ENCODE assay signal across 9 cellular contexts in genomic region chr9:132877447-132877817, GRCh38. TPM values are rescaled to one million over a fixed set of nuclear protein-coding genes. Genes with fewer than 3 reads are reported as not detected.
DNase-seq lines count a peak whose midpoint lies in the region; ATAC-seq and TF ChIP-seq lines count a peak whose summit lies in the region.
"Had no signal": no experiment of that assay in that cellular context is flagged by ENCODE, and none has a peak within 500 bp of the region (broad histone marks: within the 10 kb centered on the region; RNA-seq: fewer than 3 reads in every experiment).

No MANE protein-coding gene starts in this region.

- DNase-seq in activated CD8-positive, alpha-beta memory T cell treated with anti-CD3 and anti-CD28 coated beads, Interleukin-2, amount 10 ng/mL, durations not matched to agents 7 days and 5 days = no peak
- no peak for DNase-seq in activated CD8-positive, alpha-beta memory T cell treated with anti-CD3 and anti-CD28 coated beads, Interleukin-2, amount 50 U/mL, for 48 hours
- DNase-seq in ascending aorta (ENCODE audit: low spot score in 2 of 2) (no peak), right lobe of liver (no peak), A172 (ENCODE audit: low spot score) (no peak), HEK293T (ENCODE audit: extremely low spot score) (no peak), NCI-H748 (lab: John Stamatoyannopoulos, UW; ENCODE audit: unreplicated experiment) (no peak)
- DNase-seq: SIG-M5 had no signal

- H3K4me3 ChIP-seq in ascending aorta (peak overlapping the region; percentile 78 to 81), right lobe of liver (peak overlapping the region; percentile 96 to 97 (median 97)), thymus (ENCODE audit: low read length) (peak overlapping the region; percentile 98)

- CTCF ChIA-PET in activated CD8-positive, alpha-beta memory T cell treated with anti-CD3 and anti-CD28 coated beads, Interleukin-2, amount 10 ng/mL, durations not matched to agents 7 days and 5 days (lab: Charles Lee) = interaction anchor here (1.0 to 1.3 kb wide), 3 partner anchors 24 to 145 kb away, joined by 3 to 5 read pairs (median 4); no protein-coding TSS in a partner anchor
- CTCF ChIA-PET in HEK293T (lab: Yijun Ruan, JAX) = no interaction called here

- H3K4me1 Mint-ChIP-seq in activated CD8-positive, alpha-beta memory T cell treated with anti-CD3 and anti-CD28 coated beads, Interleukin-2, amount 10 ng/mL, durations not matched to agents 7 days and 5 days = peaks cover 35% of the 10 kb centered on the region

- H3K27ac ChIP-seq in ascending aorta = no peak overlapping the region
- no peak overlapping the region for H3K27ac ChIP-seq in right lobe of liver
- no peak overlapping the region for H3K27ac ChIP-seq in thymus (ENCODE audit: low read depth)

- TF ChIP-seq CTCF in ascending aorta (IDR thresholded peaks at IDR 0.05) (no peak), right lobe of liver (IDR thresholded peaks at IDR 0.05) (no peak)

- POLR2A ChIA-PET in HEK293T (lab: Yijun Ruan, JAX) = no interaction called here

- H3K9me3 Mint-ChIP-seq in activated CD8-positive, alpha-beta memory T cell treated with anti-CD3 and anti-CD28 coated beads, Interleukin-2, amount 10 ng/mL, durations not matched to agents 7 days and 5 days (ENCODE audit: low read depth) = no peaks in the 10 kb centered on the region

- H3K36me3 ChIP-seq in ascending aorta (no peaks in the 10 kb centered on the region), right lobe of liver (no peaks in the 10 kb centered on the region), thymus (ENCODE audit: control insufficient read depth, insufficient read depth) (no peaks in the 10 kb centered on the region)

- H3K9me3 ChIP-seq in ascending aorta = no peaks in the 10 kb centered on the region
- H3K9me3 ChIP-seq in right lobe of liver = no peaks in the 10 kb centered on the region
- H3K9me3 ChIP-seq in thymus (ENCODE audit: control insufficient read depth) = no peaks in the 10 kb centered on the region

- H3K27me3 Mint-ChIP-seq in activated CD8-positive, alpha-beta memory T cell treated with anti-CD3 and anti-CD28 coated beads, Interleukin-2, amount 10 ng/mL, durations not matched to agents 7 days and 5 days = peaks cover 28% of the 10 kb centered on the region

- ATAC-seq in activated CD8-positive, alpha-beta memory T cell treated with anti-CD3 and anti-CD28 coated beads, Interleukin-2, amount 10 ng/mL, durations not matched to agents 7 days and 5 days = no peak
- no peak for ATAC-seq in right lobe of liver

- H3K27me3 ChIP-seq in ascending aorta = no peaks in the 10 kb centered on the region
- H3K27me3 ChIP-seq in right lobe of liver = no peaks in the 10 kb centered on the region
- H3K27me3 ChIP-seq in thymus (ENCODE audit: control insufficient read depth, insufficient read depth) = no peaks in the 10 kb centered on the region

- no peak overlapping the region for H3K27ac Mint-ChIP-seq in activated CD8-positive, alpha-beta memory T cell treated with anti-CD3 and anti-CD28 coated beads, Interleukin-2, amount 10 ng/mL, durations not matched to agents 7 days and 5 days

- TF ChIP-seq POLR2A in right lobe of liver (IDR thresholded peaks at IDR 0.05) = no peak

- peaks cover 3 to 8% of the 10 kb centered on the region in 2 donors for H3K4me1 ChIP-seq in ascending aorta
- H3K4me1 ChIP-seq in right lobe of liver = no peaks in the 10 kb centered on the region
- H3K4me1 ChIP-seq in thymus (ENCODE audit: control insufficient read depth, insufficient read depth, low read length) = peaks cover 23% of the 10 kb centered on the region

- no peaks in the 10 kb centered on the region for H3K36me3 Mint-ChIP-seq in activated CD8-positive, alpha-beta memory T cell treated with anti-CD3 and anti-CD28 coated beads, Interleukin-2, amount 10 ng/mL, durations not matched to agents 7 days and 5 days

- intact Hi-C loops in ascending aorta (cut with DNase I) (loop anchor here (5.0 kb wide), 1 partner anchor 470 kb away; the partner anchor contains the start of gene TTF1), right lobe of liver (cut with DNase I) (no loop called here)

- H3K4me3 Mint-ChIP-seq in activated CD8-positive, alpha-beta memory T cell treated with anti-CD3 and anti-CD28 coated beads, Interleukin-2, amount 10 ng/mL, durations not matched to agents 7 days and 5 days = peak overlapping the region; percentile 70

- WGBS in right lobe of liver (ENCODE audit: insufficient coverage, low coverage, low lambda C conversion rate, missing lambda C conversion rate) = 47% methylated on average over 5 of the region's 14 CpGs
- WGBS in thymus = 78% methylated on average over 14 of the region's 14 CpGs

TF ChIP-seq in HEK293T, 16 proteins besides CTCF, POLR2A, EP300 and RAD21:
- no peak for TF ChIP-seq FOXK2 (IDR thresholded peaks at IDR 0.05)
- no peak for TF ChIP-seq SUZ12 (IDR thresholded peaks at IDR 0.05)
- no peak for TF ChIP-seq CTBP1 (IDR thresholded peaks at IDR 0.05; ENCODE audit: borderline replicate concordance)
- no peak for TF ChIP-seq BHLHE40 (IDR thresholded peaks at IDR 0.05; ENCODE audit: borderline replicate concordance)
- no peak for TF ChIP-seq SP1 (IDR thresholded peaks at IDR 0.05)
- TF ChIP-seq NFRKB (IDR thresholded peaks at IDR 0.05) = no peak
- no peak for TF ChIP-seq TARDBP (IDR thresholded peaks at IDR 0.05)
- no peak for TF ChIP-seq FOXM1 (IDR thresholded peaks at IDR 0.05; ENCODE audit: borderline replicate concordance)
- TF ChIP-seq ZNF384 (IDR thresholded peaks at IDR 0.05) = no peak
- TF ChIP-seq FOXA1 (IDR thresholded peaks at IDR 0.05) = no peak
- TF ChIP-seq L3MBTL2 (conservative IDR thresholded peaks at IDR 0.05) = no peak
- TF ChIP-seq ARNT (IDR thresholded peaks at IDR 0.05) = no peak
- no peak for TF ChIP-seq LEF1 (IDR thresholded peaks at IDR 0.05; ENCODE audit: borderline replicate concordance)
- TF ChIP-seq ELF4 (IDR thresholded peaks at IDR 0.05) = no peak
- TF ChIP-seq HDGF (IDR thresholded peaks at IDR 0.05; ENCODE audit: borderline replicate concordance) = no peak
- TF ChIP-seq, protein P1, sequence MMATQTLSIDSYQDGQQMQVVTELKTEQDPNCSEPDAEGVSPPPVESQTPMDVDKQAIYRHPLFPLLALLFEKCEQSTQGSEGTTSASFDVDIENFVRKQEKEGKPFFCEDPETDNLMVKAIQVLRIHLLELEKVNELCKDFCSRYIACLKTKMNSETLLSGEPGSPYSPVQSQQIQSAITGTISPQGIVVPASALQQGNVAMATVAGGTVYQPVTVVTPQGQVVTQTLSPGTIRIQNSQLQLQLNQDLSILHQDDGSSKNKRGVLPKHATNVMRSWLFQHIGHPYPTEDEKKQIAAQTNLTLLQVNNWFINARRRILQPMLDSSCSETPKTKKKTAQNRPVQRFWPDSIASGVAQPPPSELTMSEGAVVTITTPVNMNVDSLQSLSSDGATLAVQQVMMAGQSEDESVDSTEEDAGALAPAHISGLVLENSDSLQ (IDR thresholded peaks at IDR 0.05) = no peak

RNA-seq across cellular contexts. Expression of gene AK8, which starts 0.7 kb away (rescaled TPM):
- under 1 TPM in 1 of 2 experiments, not detected in 1; 0.63 TPM for total RNA-seq in activated CD8-positive, alpha-beta memory T cell treated with anti-CD3 and anti-CD28 coated beads, Interleukin-2, amount 10 ng/mL, durations not matched to agents 7 days and 5 days
- not detected for total RNA-seq in ascending aorta
- total RNA-seq in right lobe of liver = under 1 TPM in 2 of 6 experiments, not detected in 4; 0.12 TPM
- 2.3 TPM for polyA plus RNA-seq in thymus
- 0.43 and 0.90 TPM in 2 replicates for total RNA-seq in A172 (2014; rRNA removed; shearing (Covaris generic))

RNA-seq across cellular contexts. Expression of gene SPACA9, which starts 1.3 kb away (rescaled TPM):
- 1 to 10 TPM; 1.6 to 2.6 TPM for total RNA-seq in activated CD8-positive, alpha-beta memory T cell treated with anti-CD3 and anti-CD28 coated beads, Interleukin-2, amount 10 ng/mL, durations not matched to agents 7 days and 5 days
- total RNA-seq in ascending aorta (5.9 TPM), right lobe of liver (1 to 10 TPM in 5 of 6 experiments, under 1 TPM in 1; 0.86 to 2.0 (median 1.3) TPM)
- polyA plus RNA-seq in thymus = 5.8 TPM
- total RNA-seq in A172 (2014; rRNA removed; shearing (Covaris generic)) = 5.1 and 9.6 TPM in 2 replicates
